28 cellular contexts compared by ENCODE assay signal in genomic region chr20:58922036-58922435, GRCh38.
"Had no signal": no experiment of that assay in that cellular context is flagged by ENCODE, and none has a peak within 500 bp of the region (broad histone marks: within the 10 kb centered on the region; RNA-seq: fewer than 3 reads in every experiment).

No MANE protein-coding gene starts in this region.

- FAIRE-seq: islet of Langerhans, kidney had no signal

- ATAC-seq: natural killer cell; right lobe of liver; stimulated activated naive B cell treated with anti-CD40 and anti-IgM and Interleukin-4, amounts not matched to agents 10 μg/mL and 1 μg/mL and 100 μg/mL, for 72 hours; stimulated activated naive CD8-positive, alpha-beta T cell treated with anti-CD3 and anti-CD28 coated beads, Interleukin-15, Interleukin-2, amounts not matched to agents 100 U/mL and 50 U/mL, for 24 hours had no signal

- H3K27ac ChIP-seq: left ventricle myocardium inferior, neural progenitor cell, neutrophil, right atrium auricular region, right lobe of liver, skin epidermis, stomach, testis, transverse colon, upper lobe of left lung, vagina had no signal

- DNase-seq: hypothalamus; immature natural killer cell; kidney; left ventricle myocardium inferior; mesendoderm; naive B cell; natural killer cell; nephron progenitor cell; occipital lobe; right lobe of liver; stimulated activated CD4-positive, alpha-beta T cell treated with anti-CD3 and anti-CD28 coated beads, Interleukin-12 subunit alpha, Interleukin-12 subunit beta, amount 100 ng/mL, for 4 hours; stimulated activated CD4-positive, alpha-beta T cell treated with anti-CD3 and anti-CD28 coated beads, Interleukin-15, amount 100 ng/mL, for 24 hours; stimulated activated CD4-positive, alpha-beta T cell treated with anti-CD3 and anti-CD28 coated beads, Interleukin-2, amount 100 ng/mL, for 24 hours; stimulated activated CD4-positive, alpha-beta T cell treated with anti-CD3 and anti-CD28 coated beads, Interleukin-4, amount 100 ng/mL, for 1 hour; stimulated activated naive B cell treated with anti-CD40 and anti-IgM and Interleukin-4, amounts not matched to agents 10 μg/mL and 1 μg/mL and 100 μg/mL, for 72 hours; stimulated activated naive CD8-positive, alpha-beta T cell treated with anti-CD3 and anti-CD28 coated beads, Interleukin-15, Interleukin-2, amounts not matched to agents 100 U/mL and 50 U/mL, for 24 hours; stomach; testis; transverse colon; upper lobe of left lung had no signal

- H3K36me3 ChIP-seq: left ventricle myocardium inferior, neural progenitor cell, neutrophil, right atrium auricular region, right lobe of liver, stomach, thyroid gland, transverse colon, upper lobe of left lung, vagina had no signal

- H2AFZ ChIP-seq: neural progenitor cell had no signal

- H3K4me1 ChIP-seq: neural progenitor cell, right atrium auricular region, right lobe of liver, stomach, testis, transverse colon, upper lobe of left lung, vagina had no signal

- H3K4me3 ChIP-seq: lung, neural progenitor cell, right atrium auricular region, right lobe of liver, skin epidermis, stomach, testis, thyroid gland, transverse colon, upper lobe of left lung, vagina had no signal

- H3K27me3 ChIP-seq: neural progenitor cell, right atrium auricular region, right lobe of liver, stomach, testis, thyroid gland, transverse colon, upper lobe of left lung, vagina had no signal

- H3K9me3 ChIP-seq: left ventricle myocardium inferior, neutrophil, right atrium auricular region, right lobe of liver, stomach, testis, thyroid gland, transverse colon, upper lobe of left lung, vagina had no signal

- H3K4me2 ChIP-seq: neural progenitor cell had no signal

- H3K9ac ChIP-seq: neural progenitor cell had no signal
